Comparison of ENCODE assay signal across 26 cellular contexts in the genomic region with DNA sequence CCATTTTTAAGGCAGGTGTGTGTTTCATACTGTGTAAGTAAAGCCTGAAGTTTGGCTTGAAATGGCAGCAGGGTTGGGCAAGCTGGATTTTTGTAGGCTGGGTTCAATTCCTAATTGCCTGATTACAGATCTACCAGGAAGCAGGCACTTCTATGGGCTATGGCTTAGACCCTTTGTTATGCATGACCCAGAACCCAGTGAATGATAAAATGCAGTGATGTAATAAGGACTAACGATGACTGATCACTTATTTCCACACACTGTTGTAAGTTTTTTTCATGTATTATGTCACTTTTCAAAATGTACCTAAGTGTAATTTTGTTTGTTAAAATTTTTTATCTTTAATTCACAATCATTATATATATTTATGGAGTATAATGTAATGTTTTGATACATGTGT.
"Had no signal": no experiment of that assay in that cellular context is flagged by ENCODE, and none has a peak within 500 bp of the region (broad histone marks: within the 10 kb centered on the region; RNA-seq: fewer than 3 reads in every experiment).

No MANE protein-coding gene starts in this region.

- ATAC-seq: foreskin keratinocyte; gastroesophageal sphincter; heart left ventricle; mucosa of descending colon; right cardiac atrium; stimulated activated effector memory CD8-positive, alpha-beta T cell treated with anti-CD3 and anti-CD28 coated beads, Interleukin-12 subunit alpha, Interleukin-12 subunit beta, amount 100 ng/mL, for 72 hours had no signal

- H3K4me1 Mint-ChIP-seq: mesothelial cell of epicardium; naive B cell; nephron; neural progenitor cell; stimulated activated effector memory CD8-positive, alpha-beta T cell treated with anti-CD3 and anti-CD28 coated beads, Interleukin-12 subunit alpha, Interleukin-12 subunit beta, amount 100 ng/mL, for 72 hours had no signal

- H3K9me3 ChIP-seq: esophagus muscularis mucosa, gastroesophageal sphincter, heart left ventricle, mucosa of descending colon, prostate gland, sigmoid colon, stomach, thyroid gland, vagina had no signal

- H3K27ac ChIP-seq: dorsolateral prefrontal cortex, epithelial cell of prostate, esophagus muscularis mucosa, foreskin keratinocyte, gastroesophageal sphincter, heart left ventricle, hepatocyte, neural progenitor cell, parathyroid adenoma, prostate gland, sigmoid colon, stomach, thyroid gland, vagina had no signal

- H3K9me3 Mint-ChIP-seq: stimulated activated effector memory CD8-positive, alpha-beta T cell treated with anti-CD3 and anti-CD28 coated beads, Interleukin-12 subunit alpha, Interleukin-12 subunit beta, amount 100 ng/mL, for 72 hours had no signal

- H3K4me3 ChIP-seq: dorsolateral prefrontal cortex, esophagus muscularis mucosa, gastroesophageal sphincter, heart left ventricle, hepatocyte, lung, mucosa of descending colon, neural progenitor cell, prostate gland, sigmoid colon, stomach, thyroid gland, vagina had no signal

- H3K4me3 Mint-ChIP-seq: mesothelial cell of epicardium; naive B cell; nephron; neural progenitor cell; stimulated activated effector memory CD8-positive, alpha-beta T cell treated with anti-CD3 and anti-CD28 coated beads, Interleukin-12 subunit alpha, Interleukin-12 subunit beta, amount 100 ng/mL, for 72 hours had no signal

- H3K36me3 ChIP-seq: esophagus muscularis mucosa, gastroesophageal sphincter, heart left ventricle, neural progenitor cell, prostate gland, sigmoid colon, stomach, thyroid gland, vagina had no signal

- H3K9ac ChIP-seq: neural progenitor cell, parathyroid adenoma had no signal

- DNase-seq: dorsolateral prefrontal cortex; effector CD4-positive, alpha-beta T cell; foreskin keratinocyte; heart left ventricle; mesenchymal stem cell; mucosa of descending colon; naive B cell; right cardiac atrium; sigmoid colon; stimulated activated CD4-positive, alpha-beta T cell treated with anti-CD3 and anti-CD28 coated beads, Interleukin-2, amount 100 ng/mL, for 24 hours; stimulated activated CD4-positive, alpha-beta T cell treated with anti-CD3 and anti-CD28 coated beads, Interleukin-4, amount 100 ng/mL, for 24 hours; stimulated activated naive CD4-positive, alpha-beta T cell treated with Interleukin-2 at 50 U/mL for 16 hours; stomach; thyroid gland had no signal

- H3K4me1 ChIP-seq: esophagus muscularis mucosa, gastroesophageal sphincter, heart left ventricle, neural progenitor cell, parathyroid adenoma, prostate gland, sigmoid colon, stomach, thyroid gland, vagina had no signal

- H3K27ac Mint-ChIP-seq: mesothelial cell of epicardium; naive B cell; nephron; neural progenitor cell; stimulated activated effector memory CD8-positive, alpha-beta T cell treated with anti-CD3 and anti-CD28 coated beads, Interleukin-12 subunit alpha, Interleukin-12 subunit beta, amount 100 ng/mL, for 72 hours had no signal

- H3K27me3 ChIP-seq: esophagus muscularis mucosa, foreskin keratinocyte, gastroesophageal sphincter, heart left ventricle, hepatocyte, neural progenitor cell, sigmoid colon, stomach, thyroid gland, vagina had no signal

- H3K36me3 Mint-ChIP-seq: mesothelial cell of epicardium; naive B cell; neural progenitor cell; stimulated activated effector memory CD8-positive, alpha-beta T cell treated with anti-CD3 and anti-CD28 coated beads, Interleukin-12 subunit alpha, Interleukin-12 subunit beta, amount 100 ng/mL, for 72 hours had no signal
